ENCODE assay signal across 12 cellular contexts in genomic region chr10:71740069-71740468, GRCh38. TPM values are rescaled to one million over a fixed set of nuclear protein-coding genes. Genes with fewer than 3 reads are reported as not detected.
DNase-seq lines count a peak whose midpoint lies in the region; ATAC-seq and TF ChIP-seq lines count a peak whose summit lies in the region.
"Had no signal": no experiment of that assay in that cellular context is flagged by ENCODE, and none has a peak within 500 bp of the region (broad histone marks: within the 10 kb centered on the region; RNA-seq: fewer than 3 reads in every experiment).

No MANE protein-coding gene starts in this region.

- no peaks in the 10 kb centered on the region for H3K36me3 ChIP-seq in right atrium auricular region
- no peaks in the 10 kb centered on the region for H3K36me3 ChIP-seq in upper lobe of right lung
- H3K36me3 ChIP-seq: tibial artery had no signal

- no peaks in the 10 kb centered on the region for H3K27me3 Mint-ChIP-seq in activated CD8-positive, alpha-beta T cell treated with anti-CD3 and anti-CD28 coated beads for 36 hours
- H3K27me3 Mint-ChIP-seq in H9 (ENCODE audit: low read depth), result peaks cover 2% of the 10 kb centered on the region

- no peaks in the 10 kb centered on the region for H3K23me2 ChIP-seq in H9 (ENCODE audit: insufficient read length, low read depth, low read length, poor library complexity, severe bottlenecking)

- peak overlapping the region; percentile 97 for H3K27ac Mint-ChIP-seq in activated CD8-positive, alpha-beta T cell treated with anti-CD3 and anti-CD28 coated beads for 36 hours
- H3K27ac Mint-ChIP-seq in H9, result no peak overlapping the region
- H3K27ac Mint-ChIP-seq: WTC11 had no signal

- POLR2A ChIA-PET in activated CD8-positive, alpha-beta T cell treated with anti-CD3 and anti-CD28 coated beads for 36 hours (lab: Charles Lee), result interaction anchor here (0.8 to 7.9 kb wide), 3 partner anchors 9 to 27 kb away, joined by 4 to 59 read pairs (median 6); no protein-coding TSS in a partner anchor

- no peak overlapping the region for H2BK20ac ChIP-seq in H9 (ENCODE audit: low read depth, low read length, poor library complexity, severe bottlenecking)

- no peak overlapping the region for H3K27ac ChIP-seq in right atrium auricular region
- no peak overlapping the region for H3K27ac ChIP-seq in upper lobe of right lung
- no peak overlapping the region for H3K27ac ChIP-seq in caudate nucleus (ENCODE audit: low read depth, low read length)
- H3K27ac ChIP-seq in H9 (ENCODE audit: insufficient read length, low read depth, low read length), result no peak overlapping the region
- H3K27ac ChIP-seq: tibial artery had no signal

- H4K20me1 ChIP-seq in H9 (ENCODE audit: control insufficient read depth, insufficient read depth, insufficient read length), result no peaks in the 10 kb centered on the region

- no peak overlapping the region for H4K5ac ChIP-seq in H9 (ENCODE audit: insufficient read length, low read depth, low read length)

- H3K4me3 Mint-ChIP-seq in activated CD8-positive, alpha-beta T cell treated with anti-CD3 and anti-CD28 coated beads for 36 hours, result no peak overlapping the region
- no peak overlapping the region for H3K4me3 Mint-ChIP-seq in H9
- H3K4me3 Mint-ChIP-seq: WTC11 had no signal

- H3K9ac ChIP-seq in H9 (ENCODE audit: extremely low read depth, insufficient read length, low read length), result no peak overlapping the region

- H2BK120ac ChIP-seq in H9 (ENCODE audit: low read depth, low read length, poor library complexity, severe bottlenecking), result no peak overlapping the region

- H3K18ac ChIP-seq in H9 (ENCODE audit: insufficient read length, low read depth, low read length), result no peak overlapping the region

- no peaks in the 10 kb centered on the region for H3K79me1 ChIP-seq in H9 (ENCODE audit: insufficient read depth, low read depth, low read length, poor library complexity, severe bottlenecking)

- no peak overlapping the region for H3K14ac ChIP-seq in H9 (ENCODE audit: insufficient read depth, low read length)

- peaks cover 0 to 6% of the 10 kb centered on the region in 2 donors for H3K9me3 ChIP-seq in right atrium auricular region
- H3K9me3 ChIP-seq in upper lobe of right lung, result no peaks in the 10 kb centered on the region
- no peaks in the 10 kb centered on the region for H3K9me3 ChIP-seq in H9 (ENCODE audit: control insufficient read depth, low read depth, low read length)

- H3K4me2 ChIP-seq in H9 (ENCODE audit: insufficient read depth, insufficient read length, low read length), result no peak overlapping the region

- H3K4me1 ChIP-seq in right atrium auricular region (peaks cover 0 to 37% of the 10 kb centered on the region in 2 donors), upper lobe of right lung (peaks cover 39% of the 10 kb centered on the region), H9 (ENCODE audit: insufficient read depth, low read length) (peaks cover 3% of the 10 kb centered on the region; the same call in 1 of the 2 replicates)

- peak; percentile 57 for ATAC-seq in Right ventricle myocardium superior (ENCODE audit: poor library complexity)
- ATAC-seq in activated CD8-positive, alpha-beta T cell treated with anti-CD3 and anti-CD28 coated beads for 36 hours, result no peak
- peak; percentile 8 for ATAC-seq in upper lobe of right lung
- ATAC-seq in left lobe of liver, result no peak
- ATAC-seq: WTC11 had no signal

- no peak overlapping the region for H3T11ph ChIP-seq in H9 (ENCODE audit: low read length)

- no peak overlapping the region for H4K8ac ChIP-seq in H9 (replicated peaks; ENCODE audit: insufficient read length, low read depth, low read length)

- H3K36me3 Mint-ChIP-seq in activated CD8-positive, alpha-beta T cell treated with anti-CD3 and anti-CD28 coated beads for 36 hours (ENCODE audit: low read depth), result peaks cover 20% of the 10 kb centered on the region
- H3K36me3 Mint-ChIP-seq in H9 (ENCODE audit: insufficient read depth in 1 of 3, low read depth in 3 of 3), result 0 out of 7 replicates have a peak, but pooled peaks cover 0 to 4% (median 0%) of the 10 kb centered on the region in 3 experiments
- H3K36me3 Mint-ChIP-seq: WTC11 had no signal

- no peak overlapping the region for H3K4me3 ChIP-seq in right atrium auricular region
- no peak overlapping the region for H3K4me3 ChIP-seq in upper lobe of right lung
- H3K4me3 ChIP-seq: tibial artery had no signal

- no CpG with 5 or more reads among the region's 6 CpGs for WGBS in H9 (ENCODE audit: extremely low coverage, insufficient read length, low lambda C conversion rate)

- CTCF ChIA-PET in activated CD8-positive, alpha-beta T cell treated with anti-CD3 and anti-CD28 coated beads for 36 hours (lab: Charles Lee), result interaction anchor here (0.8 to 4.5 kb wide), 3 partner anchors 12 to 31 kb away, joined by 3 to 31 read pairs (median 4); no protein-coding TSS in a partner anchor

- no peaks in the 10 kb centered on the region for H3K27me3 ChIP-seq in right atrium auricular region
- H3K27me3 ChIP-seq in upper lobe of right lung, result no peaks in the 10 kb centered on the region
- no peaks in the 10 kb centered on the region for H3K27me3 ChIP-seq in H9 (ENCODE audit: insufficient read depth, low read length)
- H3K27me3 ChIP-seq: tibial artery had no signal

- peak; percentile 74 for DNase-seq in Right ventricle myocardium superior
- no peak for DNase-seq in right atrium auricular region (ENCODE audit: low spot score)
- DNase-seq in activated CD8-positive, alpha-beta T cell treated with anti-CD3 and anti-CD28 coated beads for 36 hours, result no peak
- DNase-seq in foreskin melanocyte, result peak; percentile 3
- no peak for DNase-seq in upper lobe of right lung
- no peak for DNase-seq in left lobe of liver (ENCODE audit: low spot score)
- no peak for DNase-seq in caudate nucleus (lab: John Stamatoyannopoulos, UW)
- no peak for DNase-seq in H9
- DNase-seq: NCI-H526 had no signal

- peaks cover 100% of the 10 kb centered on the region for H3K4me1 Mint-ChIP-seq in activated CD8-positive, alpha-beta T cell treated with anti-CD3 and anti-CD28 coated beads for 36 hours (ENCODE audit: low read depth)
- peaks cover 7 to 13% of the 10 kb centered on the region in 2 experiments for H3K4me1 Mint-ChIP-seq in H9

- TF ChIP-seq CTCF in right atrium auricular region (IDR thresholded peaks at IDR 0.05) (no peak), upper lobe of right lung (IDR thresholded peaks at IDR 0.05) (no peak), H9 (conservative IDR thresholded peaks at IDR 0.05) (no peak)
- no peak for TF ChIP-seq CTCF in activated CD8-positive, alpha-beta T cell treated with anti-CD3 and anti-CD28 coated beads for 36 hours (IDR thresholded peaks at IDR 0.05)

- intact Hi-C loops in Right ventricle myocardium superior (cut with DNase I), result no loop called here
- intact Hi-C loops in activated CD8-positive, alpha-beta T cell treated with anti-CD3 and anti-CD28 coated beads for 36 hours (cut with micrococcal nuclease), result no loop called here
- intact Hi-C loops in upper lobe of right lung (cut with DNase I), result no loop called here

- no peak overlapping the region for H2BK5ac ChIP-seq in H9 (ENCODE audit: insufficient read length, low read length)

- H3K23ac ChIP-seq in H9 (ENCODE audit: insufficient read length, low read depth, low read length), result no peak overlapping the region

- no peaks in the 10 kb centered on the region for H3K79me2 ChIP-seq in H9 (ENCODE audit: insufficient read depth, low read length)

- H3K4ac ChIP-seq in H9 (ENCODE audit: low read depth, low read length), result no peak overlapping the region

- no peak overlapping the region for H2AFZ ChIP-seq in H9 (ENCODE audit: low read length)

- peaks cover 12% of the 10 kb centered on the region for H3K9me3 Mint-ChIP-seq in activated CD8-positive, alpha-beta T cell treated with anti-CD3 and anti-CD28 coated beads for 36 hours
- peaks cover 0 to 4% of the 10 kb centered on the region in 2 experiments; a peak in 1 of 5 replicates for H3K9me3 Mint-ChIP-seq in H9

- H2BK12ac ChIP-seq in H9 (ENCODE audit: insufficient read length, low read depth, low read length), result no peak overlapping the region

- H2BK15ac ChIP-seq in H9 (ENCODE audit: low read depth, low read length), result no peak overlapping the region

- no peak overlapping the region for H2AK5ac ChIP-seq in H9 (ENCODE audit: insufficient read length, low read length)

- H3K56ac ChIP-seq in H9 (ENCODE audit: insufficient read length, low read depth, low read length), result no peak overlapping the region

- H4K91ac ChIP-seq in H9 (ENCODE audit: insufficient read length, low read depth, low read length), result no peak overlapping the region

RNA-seq across cellular contexts. Expression of gene C10orf105, which starts 20.5 kb away (rescaled TPM):
- 0.05 TPM for total RNA-seq in Right ventricle myocardium superior
- total RNA-seq in right atrium auricular region, result 1 to 10 TPM in 1 of 2 donors, not detected in 1; 1.3 TPM
- under 1 TPM; 0.16 to 0.27 TPM for total RNA-seq in activated CD8-positive, alpha-beta T cell treated with anti-CD3 and anti-CD28 coated beads for 36 hours
- total RNA-seq in upper lobe of right lung, result 0.52 TPM
- not detected for total RNA-seq in left lobe of liver
- total RNA-seq in H9 (2021), result 0.24 and 0.26 TPM in 2 replicates
- total RNA-seq: kidney epithelial cell had no signal

RNA-seq across cellular contexts. Expression of gene VSIR, which starts 33.3 kb away (rescaled TPM):
- total RNA-seq in Right ventricle myocardium superior (116 TPM), right atrium auricular region (10 to 100 TPM; 36.1 to 56.0 TPM), upper lobe of right lung (128 TPM), left lobe of liver (7.0 TPM), H9 (2021) (0.11 and 0.31 TPM in 2 replicates)
- total RNA-seq in activated CD8-positive, alpha-beta T cell treated with anti-CD3 and anti-CD28 coated beads for 36 hours, result 10 to 100 TPM; 59.6 to 61.0 TPM

Comparison
In these comparisons a context has a peak if more than half of its experiments do, and no peak if none do; other contexts are left out.
1. DNase-seq: peak in Right ventricle myocardium superior (single experiment) and foreskin melanocyte (single experiment); none in right atrium auricular region (single experiment), activated CD8-positive, alpha-beta T cell treated with anti-CD3 and anti-CD28 coated beads for 36 hours (single experiment), upper lobe of right lung (single experiment), left lobe of liver (single experiment), caudate nucleus (0 of 61) and H9 (single experiment).
2. ATAC-seq: peak in Right ventricle myocardium superior (single experiment) and upper lobe of right lung (single experiment); none in activated CD8-positive, alpha-beta T cell treated with anti-CD3 and anti-CD28 coated beads for 36 hours (single experiment) and left lobe of liver (single experiment).